Comparison of ENCODE assay signal across 23 cellular contexts in genomic region chr3:151200586-151200985, GRCh38. TPM values are rescaled to one million over a fixed set of nuclear protein-coding genes. Genes with fewer than 3 reads are reported as not detected.
DNase-seq lines count a peak whose midpoint lies in the region; ATAC-seq, FAIRE-seq and TF ChIP-seq lines count a peak whose summit lies in the region.
"Had no signal": no experiment of that assay in that cellular context is flagged by ENCODE, and none has a peak within 500 bp of the region (broad histone marks: within the 10 kb centered on the region; RNA-seq: fewer than 3 reads in every experiment).

No MANE protein-coding gene starts in this region.

- peaks cover 64% of the 10 kb centered on the region for H3K36me3 Mint-ChIP-seq in T-helper 2 cell treated with Interferon-gamma antibody and Interleukin-4, amounts not matched to agents 5 μg/mL and 100 μg/mL, for 36 hours (ENCODE audit: low read depth)

- WGBS in HepG2 (ENCODE audit: low lambda C conversion rate): 82% methylated on average over 2 of the region's 2 CpGs
- 55% methylated on average over 2 of the region's 2 CpGs for WGBS in right lobe of liver (ENCODE audit: insufficient coverage, low coverage, low lambda C conversion rate, missing lambda C conversion rate)
- 0% methylated on average over 2 of the region's 2 CpGs for WGBS in K562 (ENCODE audit: insufficient coverage, low coverage, missing lambda C conversion rate)
- WGBS in thymus: 94% methylated on average over 2 of the region's 2 CpGs

- no peak for TF ChIP-seq POLR2A in HepG2 (IDR thresholded peaks at IDR 0.05; ENCODE audit: insufficient read depth in 1 of 2, low read depth in 2 of 2, low read length in 2 of 2)
- no peak for TF ChIP-seq POLR2A in right lobe of liver (IDR thresholded peaks at IDR 0.05)
- TF ChIP-seq POLR2A in K562 (conservative IDR thresholded peaks at IDR 0.05): no peak

- in situ Hi-C loops in HepG2 (cut with HindIII; ENCODE audit: extremely low pct_ligation_motif_present, low pct_unique_long_range_greater_than_20kb) (loop anchor here (25.0 kb wide), 1 partner anchor 587 kb away; no protein-coding TSS in a partner anchor), K562 (cut with MboI) (no loop called here)

- no peaks in the 10 kb centered on the region for H3K9me1 ChIP-seq in K562 (ENCODE audit: control insufficient read depth, insufficient read depth, low read length)

- peak overlapping the region; percentile 89 for H3K27ac ChIP-seq in HepG2 (ENCODE audit: extremely low read length, insufficient read depth, low read length)
- H3K27ac ChIP-seq in right lobe of liver: no peak overlapping the region
- H3K27ac ChIP-seq in K562 (ENCODE audit: extremely low read depth, low read depth, low read length): no peak overlapping the region
- no peak overlapping the region for H3K27ac ChIP-seq in thymus (ENCODE audit: low read depth)
- H3K27ac ChIP-seq: foreskin keratinocyte, GM23248, lower lobe of right lung, sigmoid colon had no signal

- H3K27me3 Mint-ChIP-seq in T-helper 2 cell treated with Interferon-gamma antibody and Interleukin-4, amounts not matched to agents 5 μg/mL and 100 μg/mL, for 36 hours (ENCODE audit: low read depth): no peaks in the 10 kb centered on the region

- CTCF ChIA-PET in HepG2 (lab: Yijun Ruan, JAX; ENCODE audit: low intra/inter-chr PET ratio, low total read pairs): no interaction called here
- CTCF ChIA-PET in K562 (lab: Yijun Ruan, JAX; ENCODE audit: low intra/inter-chr PET ratio): no interaction called here

- TF ChIP-seq CTCF in HepG2 (CRISPR knock-in tag; IDR thresholded peaks at IDR 0.05) (no peak), right lobe of liver (IDR thresholded peaks at IDR 0.05) (no peak), K562 (IDR thresholded peaks at IDR 0.05 in 2 of 3, conservative IDR thresholded peaks at IDR 0.05 in 1 of 3; ENCODE audit: insufficient read depth in 2 of 3, low read depth in 1 of 3, low read length in 3 of 3) (no peak)

- H3K79me2 ChIP-seq in HepG2 (ENCODE audit: insufficient read depth, low read length) (no peaks in the 10 kb centered on the region), K562 (ENCODE audit: control insufficient read depth, insufficient read depth, low read length) (no peaks in the 10 kb centered on the region)

- H2AFZ ChIP-seq in HepG2 (ENCODE audit: low read length) (no peak overlapping the region), K562 (ENCODE audit: low read depth, low read length) (no peak overlapping the region)
- H2AFZ ChIP-seq: GM23248 had no signal

- intact Hi-C loops in HepG2 (cut with micrococcal nuclease; ENCODE audit: unreplicated experiment): no loop called here
- intact Hi-C loops in right lobe of liver (cut with DNase I): no loop called here
- intact Hi-C loops in K562 (cut with micrococcal nuclease): no loop called here

- H3K4me1 ChIP-seq in HepG2 (ENCODE audit: insufficient read depth, low read length): peaks cover 73% of the 10 kb centered on the region
- H3K4me1 ChIP-seq in right lobe of liver: peaks cover 0 to 20% (median 9%) of the 10 kb centered on the region in 4 donors
- no peaks in the 10 kb centered on the region for H3K4me1 ChIP-seq in K562 (replicated peaks in 1 of 2; ENCODE audit: control insufficient read depth in 2 of 2, insufficient read depth in 2 of 2, low read length in 2 of 2)
- peaks cover 12% of the 10 kb centered on the region for H3K4me1 ChIP-seq in thymus (ENCODE audit: control insufficient read depth, insufficient read depth, low read length)
- H3K4me1 ChIP-seq: foreskin keratinocyte, sigmoid colon had no signal

- POLR2A ChIA-PET in HepG2 (lab: Yijun Ruan, JAX): interaction anchor here (0.9 to 2.5 kb wide), 4 partner anchors 10 to 25 kb away, joined by 3 to 13 read pairs (median 8); no protein-coding TSS in a partner anchor
- POLR2A ChIA-PET in K562 (lab: Yijun Ruan, JAX): interaction anchor here (1.0 kb wide), 2 partner anchors 9 kb away, joined by 3 read pairs; no protein-coding TSS in a partner anchor

- ATAC-seq in HepG2 (no peak), right lobe of liver (no peak), K562 (no peak), HG02759 (IDR thresholded peaks at IDR 0.05; ENCODE audit: unreplicated experiment) (no peak), HG03159 (IDR thresholded peaks at IDR 0.05; ENCODE audit: unreplicated experiment) (no peak)
- ATAC-seq: foreskin keratinocyte, lower lobe of right lung had no signal

- TF ChIP-seq RAD21 in HepG2 (CRISPR knock-in tag; IDR thresholded peaks at IDR 0.05) (no peak), K562 (CRISPR knock-in tag; conservative IDR thresholded peaks at IDR 0.05 in 1 of 2, IDR thresholded peaks at IDR 0.05 in 1 of 2) (no peak)

- no peak overlapping the region for H3K4me2 ChIP-seq in HepG2 (ENCODE audit: low read depth, low read length)
- H3K4me2 ChIP-seq in K562 (ENCODE audit: insufficient read depth, low read length): no peak overlapping the region

- TF ChIP-seq EP300 in HepG2 (IDR thresholded peaks at IDR 0.05; ENCODE audit: low read depth in 2 of 2, low read length in 2 of 2) (no peak), HepG2 (CRISPR knock-in tag; IDR thresholded peaks at IDR 0.05; ENCODE audit: borderline replicate concordance) (no peak), K562 (IDR thresholded peaks at IDR 0.05; ENCODE audit: low read length) (no peak)

- no TSS peak for BruUV-seq in HepG2 (replicated peaks; lab: Mats Ljungman, UMichigan)
- no TSS peak for BruUV-seq in K562 (replicated peaks; lab: Mats Ljungman, UMichigan)

- peak overlapping the region; percentile 94 for H3K27ac Mint-ChIP-seq in T-helper 2 cell treated with Interferon-gamma antibody and Interleukin-4, amounts not matched to agents 5 μg/mL and 100 μg/mL, for 36 hours

- no peak for DNase-seq in HepG2 (ENCODE audit: low spot score)
- no peak for DNase-seq in right lobe of liver
- no peak for DNase-seq in T-helper 2 cell treated with Interferon-gamma antibody and Interleukin-4, amounts not matched to agents 5 μg/mL and 100 μg/mL, for 36 hours (ENCODE audit: low spot score)
- no peak for DNase-seq in K562 (ENCODE audit: extremely low read depth in 1 of 4, low spot score in 3 of 4)
- DNase-seq: foreskin keratinocyte, GM23248, hippocampal formation, islet precursor cell, Kasumi-1, lower lobe of right lung, NCI-H1105 treated with DMSO at 0.1 percent for 48 hours, NCI-H2107, NCI-H526 treated with DMSO at 0.1 percent for 48 hours, SHP77, sigmoid colon, trophoblast cell had no signal

- peaks cover 47% of the 10 kb centered on the region for H3K4me1 Mint-ChIP-seq in T-helper 2 cell treated with Interferon-gamma antibody and Interleukin-4, amounts not matched to agents 5 μg/mL and 100 μg/mL, for 36 hours (ENCODE audit: low read depth)

- FAIRE-seq in HepG2 (lab: Jason Lieb, UNC) (no peak), K562 (lab: Jason Lieb, UNC) (no peak)
- FAIRE-seq: bronchial epithelial cell had no signal

- peak overlapping the region; percentile 99 for H3K4me3 Mint-ChIP-seq in T-helper 2 cell treated with Interferon-gamma antibody and Interleukin-4, amounts not matched to agents 5 μg/mL and 100 μg/mL, for 36 hours

- no peak overlapping the region for H3K9ac ChIP-seq in HepG2 (ENCODE audit: insufficient read depth, low read depth, low read length)
- H3K9ac ChIP-seq in K562 (ENCODE audit: insufficient read depth in 1 of 2, low read depth in 2 of 2, low read length in 2 of 2): no peak overlapping the region
- H3K9ac ChIP-seq: GM23248 had no signal

- H4K20me1 ChIP-seq in HepG2 (ENCODE audit: insufficient read depth, low read length): no peaks in the 10 kb centered on the region
- H4K20me1 ChIP-seq in K562 (replicated peaks; ENCODE audit: control insufficient read depth, insufficient read depth, low read length): no peaks in the 10 kb centered on the region

- H3K9me3 ChIP-seq in HepG2 (ENCODE audit: low read length): no peaks in the 10 kb centered on the region
- H3K9me3 ChIP-seq in right lobe of liver: no peaks in the 10 kb centered on the region
- H3K9me3 ChIP-seq in K562 (replicated peaks; ENCODE audit: control insufficient read depth, insufficient read depth, low read depth, low read length): no peaks in the 10 kb centered on the region
- no peaks in the 10 kb centered on the region for H3K9me3 ChIP-seq in thymus (ENCODE audit: control insufficient read depth)
- H3K9me3 ChIP-seq: lower lobe of right lung, sigmoid colon had no signal

- H3K36me3 ChIP-seq in HepG2 (replicated peaks in 1 of 2; ENCODE audit: control insufficient read depth in 1 of 2, insufficient read depth in 2 of 2, low read length in 2 of 2): no peaks in the 10 kb centered on the region
- no peaks in the 10 kb centered on the region for H3K36me3 ChIP-seq in right lobe of liver
- no peaks in the 10 kb centered on the region for H3K36me3 ChIP-seq in K562 (ENCODE audit: control insufficient read depth, insufficient read depth, low read length)
- no peaks in the 10 kb centered on the region for H3K36me3 ChIP-seq in thymus (ENCODE audit: control insufficient read depth, insufficient read depth)
- H3K36me3 ChIP-seq: lower lobe of right lung, sigmoid colon had no signal

- no peaks in the 10 kb centered on the region for H3K27me3 ChIP-seq in HepG2 (ENCODE audit: control insufficient read depth in 1 of 2, insufficient read depth in 2 of 2, low read length in 2 of 2)
- H3K27me3 ChIP-seq in right lobe of liver: no peaks in the 10 kb centered on the region
- H3K27me3 ChIP-seq in K562 (ENCODE audit: control insufficient read depth in 2 of 2, insufficient read depth in 2 of 2, low read length in 2 of 2): peaks cover 0 to 5% of the 10 kb centered on the region in 2 experiments; a peak in 3 of 5 replicates
- H3K27me3 ChIP-seq in thymus (ENCODE audit: control insufficient read depth, insufficient read depth): no peaks in the 10 kb centered on the region
- H3K27me3 ChIP-seq: foreskin keratinocyte, sigmoid colon had no signal

- H3K9me3 Mint-ChIP-seq in T-helper 2 cell treated with Interferon-gamma antibody and Interleukin-4, amounts not matched to agents 5 μg/mL and 100 μg/mL, for 36 hours: no peaks in the 10 kb centered on the region

- H3K4me3 ChIP-seq in HepG2 (replicated peaks in 1 of 3; ENCODE audit: insufficient read depth in 1 of 3, low read depth in 2 of 3, low read length in 3 of 3) (no peak overlapping the region), right lobe of liver (no peak overlapping the region), K562 (no peak overlapping the region), thymus (ENCODE audit: low read length) (peak overlapping the region; percentile 22)
- H3K4me3 ChIP-seq: GM23248, sigmoid colon had no signal

RNA-seq across cellular contexts. Expression of gene GPR171, which starts 2.4 kb away (rescaled TPM):
- total RNA-seq in HepG2 (2016; rRNA removed; fragmentation: Illumina TruSeq; extraction: Trizol): not detected in 2 replicates
- total RNA-seq in HepG2 (2016; cell fraction: cytosol; rRNA removed; fragmentation: Illumina TruSeq; extraction: Trizol; ENCODE audit: low read depth): not detected in 2 replicates
- not detected in 2 replicates for total RNA-seq in HepG2 (2016; cell fraction: insoluble cytoplasmic fraction; rRNA removed; fragmentation: Illumina TruSeq; extraction: Trizol)
- not detected in 2 replicates for total RNA-seq in HepG2 (2016; cell fraction: membrane; rRNA removed; fragmentation: Illumina TruSeq; extraction: Trizol)
- not detected in 2 replicates for total RNA-seq in HepG2 (2016; cell fraction: nucleus; rRNA removed; fragmentation: Illumina TruSeq; extraction: Trizol)
- polyA plus RNA-seq in HepG2 (2011; rRNA removed): not detected in 2 replicates
- polyA plus RNA-seq in HepG2 (2011; cell fraction: cytosol; rRNA removed): not detected in 2 replicates
- not detected in 2 replicates for polyA plus RNA-seq in HepG2 (2011; cell fraction: nucleus; rRNA removed)
- polyA plus RNA-seq in HepG2 (2012): not detected in 2 replicates
- polyA plus RNA-seq in HepG2 (2016; cell fraction: cytosol; fragmentation: Illumina TruSeq; extraction: Trizol; ENCODE audit: low read depth): not detected in 2 replicates
- not detected in 2 replicates for polyA plus RNA-seq in HepG2 (2016; cell fraction: insoluble cytoplasmic fraction; fragmentation: Illumina TruSeq; extraction: Trizol; ENCODE audit: low read depth)
- polyA plus RNA-seq in HepG2 (2016; cell fraction: membrane; fragmentation: Illumina TruSeq; extraction: Trizol; ENCODE audit: low read depth): not detected in 2 replicates
- polyA plus RNA-seq in HepG2 (2016; cell fraction: nucleus; fragmentation: Illumina TruSeq; extraction: Trizol; ENCODE audit: insufficient read depth, low read depth): not detected in 2 replicates
- polyA minus RNA-seq in HepG2 (2011; rRNA and poly(A)+ RNA removed; ENCODE audit: low replicate concordance): not detected in 2 replicates
- not detected in 2 replicates for polyA minus RNA-seq in HepG2 (2011; cell fraction: cytosol; rRNA and poly(A)+ RNA removed)
- polyA minus RNA-seq in HepG2 (2011; cell fraction: nucleus; rRNA and poly(A)+ RNA removed): not detected in 2 replicates
- under 1 TPM in 4 of 6 experiments, not detected in 2; 0.22 to 0.99 (median 0.27) TPM for total RNA-seq in right lobe of liver
- total RNA-seq in K562 (2011; cell fraction: chromatin; rRNA removed; ENCODE audit: low replicate concordance): not detected in 2 replicates
- total RNA-seq in K562 (2011; cell fraction: nucleolus; rRNA removed): not detected in 2 replicates
- total RNA-seq in K562 (2011; cell fraction: nucleoplasm; rRNA removed): not detected in 2 replicates
- total RNA-seq in K562 (2014; rRNA removed): not detected in 2 replicates
- not detected in 2 replicates for total RNA-seq in K562 (2014; rRNA removed; fragmentation: Illumina TruSeq; extraction: Trizol)
- total RNA-seq in K562 (2015; rRNA removed; fragmentation: Illumina TruSeq; extraction: Trizol): not detected in 2 replicates
- total RNA-seq in K562 (2021): 0.11 TPM in 1 of 2 replicates, not detected in the other
- not detected in 2 replicates for polyA plus RNA-seq in K562 (2011; rRNA removed)
- not detected in 2 replicates for polyA plus RNA-seq in K562 (2011; cell fraction: cytosol; rRNA removed)
- not detected in 2 replicates for polyA plus RNA-seq in K562 (2011; cell fraction: nucleus; rRNA removed)
- not detected in 2 replicates for polyA plus RNA-seq in K562 (2012)
- polyA plus RNA-seq in K562 (2014; fragmentation: Illumina TruSeq; extraction: Trizol): not detected in 2 replicates
- polyA plus RNA-seq in K562 (2014; fragmentation: Nextera tagmentation; extraction: Ambion mirVana): not detected
- not detected in 2 replicates for polyA plus RNA-seq in K562 (2014; rRNA removed)
- not detected in 2 replicates for polyA minus RNA-seq in K562 (2011; rRNA and poly(A)+ RNA removed)
- polyA minus RNA-seq in K562 (2011; cell fraction: cytosol; rRNA and poly(A)+ RNA removed): not detected in 2 replicates
- not detected in 2 replicates for polyA minus RNA-seq in K562 (2011; cell fraction: nucleus; rRNA and poly(A)+ RNA removed)
- 42.6 TPM for polyA plus RNA-seq in thymus
- total RNA-seq: bronchial epithelial cell, foreskin keratinocyte, GM23248, HT-29, OCI-LY7, osteoblast had no signal
- polyA plus RNA-seq: foreskin keratinocyte, GM23248 had no signal

Comparison
In these comparisons a context has a peak if more than half of its experiments do, and no peak if none do; other contexts are left out.
1. Of the 241 proteins assayed by ChIP-seq in both HepG2 and K562: peak only in HepG2: none; only in K562: NFIC; in both: none; in neither: 240.